ENCODE assay signal across 17 cellular contexts in genomic region chr1:67722292-67722944, GRCh38. TPM values are rescaled to one million over a fixed set of nuclear protein-coding genes. Genes with fewer than 3 reads are reported as not detected.
DNase-seq lines count a peak whose midpoint lies in the region; FAIRE-seq and TF ChIP-seq lines count a peak whose summit lies in the region.
"Had no signal": no experiment of that assay in that cellular context is flagged by ENCODE, and none has a peak within 500 bp of the region (broad histone marks: within the 10 kb centered on the region; RNA-seq: fewer than 3 reads in every experiment).

No MANE protein-coding gene starts in this region.

- DNase-seq in LHCN-M2 (ENCODE audit: low read depth) (peak; percentile 79), amniotic epithelial cell (ENCODE audit: low read depth) (peak; percentile 75), glomerular visceral epithelial cell (ENCODE audit: extremely low spot score) (peak; percentile 40), tibial artery (no peak), adrenal gland (no peak), NCI-H1048 (lab: John Stamatoyannopoulos, UW) (no peak), frontal cortex (ENCODE audit: low spot score in 2 of 2) (no peak)
- DNase-seq: activated CD8-positive, alpha-beta memory T cell treated with anti-CD3 and anti-CD28 coated beads for 24 hours; activated gamma-delta T cell treated with Interleukin-2 at 50 U/mL for 16 hours; CD4-positive, CD25-positive, alpha-beta regulatory T cell; left cardiac atrium; naive thymus-derived CD4-positive, alpha-beta T cell; NCI-H1436; NCI-H345; thyroid gland had no signal

- H3K4me3 ChIP-seq in tibial artery (no peak overlapping the region), adrenal gland (no peak overlapping the region)
- H3K4me3 ChIP-seq: thyroid gland had no signal

- H3K4me1 ChIP-seq in tibial artery = peaks cover 0 to 83% (median 44%) of the 10 kb centered on the region in 4 donors
- H3K4me1 ChIP-seq in adrenal gland (replicated peaks in 1 of 2) = peaks cover 16 to 36% of the 10 kb centered on the region in 2 donors

- no peaks in the 10 kb centered on the region for H3K36me3 ChIP-seq in tibial artery
- H3K36me3 ChIP-seq in adrenal gland (replicated peaks in 1 of 2) = no peaks in the 10 kb centered on the region
- H3K36me3 ChIP-seq: thyroid gland had no signal

- intact Hi-C loops in tibial artery (cut with DNase I; ENCODE audit: low total_unique reads) (no loop called here), adrenal gland (cut with DNase I) (no loop called here)

- TF ChIP-seq POLR2A in adrenal gland (IDR thresholded peaks at IDR 0.05) = no peak

- WGBS in adrenal gland, 4 donors = 77 to 86% (median 79%) methylated on average over 4 of the region's 4 CpGs

- FAIRE-seq in frontal cortex (lab: Jason Lieb, UNC) = no peak
- FAIRE-seq: endometrium, GM12892 had no signal

- no peaks in the 10 kb centered on the region for H3K9me3 ChIP-seq in tibial artery
- H3K9me3 ChIP-seq in adrenal gland (replicated peaks in 1 of 3) = no peaks in the 10 kb centered on the region
- H3K9me3 ChIP-seq: thyroid gland had no signal

- H3K27me3 ChIP-seq in tibial artery (no peaks in the 10 kb centered on the region), adrenal gland (no peaks in the 10 kb centered on the region)
- H3K27me3 ChIP-seq: thyroid gland had no signal

- H3K27ac ChIP-seq in tibial artery = peak overlapping the region; percentile 64 to 74
- no peak overlapping the region for H3K27ac ChIP-seq in adrenal gland
- H3K27ac ChIP-seq: thyroid gland had no signal

- TF ChIP-seq CTCF in tibial artery (IDR thresholded peaks at IDR 0.05) = no peak
- no peak for TF ChIP-seq CTCF in adrenal gland (IDR thresholded peaks at IDR 0.05)

RNA-seq across cellular contexts. Expression of gene GADD45A, which starts 37.4 kb away (rescaled TPM):
- 112 and 133 TPM in 2 replicates for total RNA-seq in LHCN-M2 (2014; rRNA removed)
- polyA plus RNA-seq in LHCN-M2 (2012) = 83.7 TPM
- 10 to 100 TPM in 5 of 8 donors, 1 to 10 TPM in 3; 5.3 to 26.9 (median 11.5) TPM for total RNA-seq in adrenal gland
- polyA plus RNA-seq in adrenal gland = 10 to 100 TPM in 2 of 3 donors, 1 to 10 TPM in 1; 9.2 to 20.9 (median 19.6) TPM
- 6.1 TPM for total RNA-seq in frontal cortex

Comparison
In these comparisons a context has a peak if more than half of its experiments do, and no peak if none do; other contexts are left out.
1. DNase-seq: peak in LHCN-M2 (single experiment), amniotic epithelial cell (single experiment) and glomerular visceral epithelial cell (single experiment); none in tibial artery (0 of 2), adrenal gland (0 of 7), NCI-H1048 (single experiment) and frontal cortex (0 of 2).
2. H3K27ac ChIP-seq: peak in tibial artery (2 of 2); none in adrenal gland (0 of 5).